12 cellular contexts compared by ENCODE assay signal in the genomic region with DNA sequence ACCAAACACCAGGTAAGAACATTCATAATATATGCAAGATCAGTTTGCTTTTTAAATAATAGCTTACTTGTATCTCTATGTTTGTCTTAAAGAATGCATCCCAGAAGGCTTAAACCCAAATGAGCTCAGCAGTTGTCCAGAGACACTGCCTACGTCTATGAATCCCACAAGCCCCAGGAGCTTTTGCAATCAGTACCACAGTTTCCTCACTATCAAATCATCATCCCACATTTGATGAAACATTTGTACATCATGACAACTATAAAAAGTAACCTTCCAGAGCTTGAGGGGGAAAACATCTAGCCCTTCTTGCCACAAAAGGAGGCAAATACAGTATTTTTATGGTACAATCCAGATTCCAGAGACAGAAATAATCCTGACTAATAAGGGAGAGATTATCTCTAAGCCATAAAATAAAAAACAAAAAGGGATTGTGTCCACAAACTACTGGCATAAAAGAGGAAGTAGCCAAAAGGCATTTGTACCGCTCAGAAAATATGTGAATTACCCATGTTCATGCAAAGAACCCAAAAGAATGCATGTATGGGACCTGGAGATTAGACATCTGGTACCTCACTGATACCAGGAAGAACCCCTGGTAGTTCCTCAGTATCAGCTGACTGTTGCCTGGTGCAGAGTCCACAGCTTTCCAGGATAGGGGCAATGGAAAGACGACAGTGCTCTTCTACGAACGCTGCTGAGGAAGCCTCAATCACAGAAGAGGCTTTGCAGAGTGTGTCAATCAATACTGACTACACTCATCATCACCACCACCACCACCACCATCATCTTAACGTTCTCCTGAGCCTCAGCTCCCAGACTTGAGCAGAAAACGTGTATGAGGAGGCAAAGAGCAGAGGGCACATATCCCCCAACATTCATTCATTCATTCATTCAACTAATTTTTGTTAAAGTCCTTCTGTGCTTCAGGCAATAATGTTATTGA.
A peak's percentile ranks its signal among the peaks of the same experiment; 100 is the strongest.
DNase-seq lines count a peak whose midpoint lies in the region; ATAC-seq and TF ChIP-seq lines count a peak whose summit lies in the region.
"Had no signal": no experiment of that assay in that cellular context is flagged by ENCODE, and none has a peak within 500 bp of the region (broad histone marks: within the 10 kb centered on the region; RNA-seq: fewer than 3 reads in every experiment).

No MANE protein-coding gene starts in this region.

- H3K4me1 ChIP-seq in gastrocnemius medialis, result peaks cover 0 to 7% of the 10 kb centered on the region in 2 donors

- intact Hi-C loops in gastrocnemius medialis (cut with DNase I; ENCODE audit: low total_unique reads), result loop anchor here (5.0 kb wide), 1 partner anchor 52 kb away; no protein-coding TSS in a partner anchor

- H3K36me3 ChIP-seq in gastrocnemius medialis, result no peaks in the 10 kb centered on the region

- peak; percentile 37 for DNase-seq in CMK (ENCODE audit: low read depth)
- peak; percentile 73 for DNase-seq in SK-MEL-5 (ENCODE audit: low read depth, low spot score)
- DNase-seq in fibroblast of pulmonary artery (ENCODE audit: low read depth), result peak; percentile 93
- DNase-seq in gastrocnemius medialis, result peak in 1 of 2 donors; percentile 17
- no peak for DNase-seq in hippocampal formation (lab: John Stamatoyannopoulos, UW)
- no peak for DNase-seq in stimulated activated naive CD8-positive, alpha-beta T cell treated with anti-CD3 and anti-CD28 coated beads, Interleukin-15, Interleukin-2, amounts not matched to agents 100 U/mL and 50 U/mL, for 24 hours
- DNase-seq in NCI-H82 treated with DMSO at 0.1 percent for 48 hours (lab: John Stamatoyannopoulos, UW; ENCODE audit: unreplicated experiment), result no peak
- DNase-seq: activated CD4-positive, CD25-positive, alpha-beta regulatory T cell; DMS53; NCI-H345; stimulated activated CD4-positive, alpha-beta T cell treated with anti-CD3 and anti-CD28 coated beads, Interleukin-4, amount 100 ng/mL, for 4 hours had no signal

- H3K4me3 ChIP-seq in fibroblast of pulmonary artery (replicated peaks; ENCODE audit: low read depth, low read length) (no peak overlapping the region), gastrocnemius medialis (no peak overlapping the region)

- no peak for TF ChIP-seq POLR2A in gastrocnemius medialis (IDR thresholded peaks at IDR 0.05)

- in situ Hi-C loops in SK-MEL-5 (cut with HindIII; ENCODE audit: low pct_unique_long_range_greater_than_20kb, low sequenced_read_pairs), result no loop called here
- in situ Hi-C loops in gastrocnemius medialis (cut with MboI; ENCODE audit: low sequenced_read_pairs in 4 of 4), result no loop called here

- H3K27me3 ChIP-seq in gastrocnemius medialis, result no peaks in the 10 kb centered on the region

- H3K9me3 ChIP-seq in gastrocnemius medialis, result no peaks in the 10 kb centered on the region

- ATAC-seq in gastrocnemius medialis, result peak; percentile 63 to 68
- no peak for ATAC-seq in HG02970 (IDR thresholded peaks at IDR 0.05; ENCODE audit: low FRiP score, unreplicated experiment)
- no peak for ATAC-seq in stimulated activated naive CD8-positive, alpha-beta T cell treated with anti-CD3 and anti-CD28 coated beads, Interleukin-15, Interleukin-2, amounts not matched to agents 100 U/mL and 50 U/mL, for 24 hours

- H3K27ac ChIP-seq in gastrocnemius medialis, result peak overlapping the region; percentile 22 to 59 (median 40)

- no peak for TF ChIP-seq CTCF in fibroblast of pulmonary artery (IDR thresholded peaks at IDR 0.05; ENCODE audit: low read length, missing control alignments)
- no peak for TF ChIP-seq CTCF in gastrocnemius medialis (IDR thresholded peaks at IDR 0.05 in 4 of 5, conservative IDR thresholded peaks at IDR 0.05 in 1 of 5)

Comparison
In these comparisons a context has a peak if more than half of its experiments do, and no peak if none do; other contexts are left out.
1. DNase-seq: peak in CMK (single experiment), SK-MEL-5 (single experiment) and fibroblast of pulmonary artery (single experiment); none in hippocampal formation (0 of 2), stimulated activated naive CD8-positive, alpha-beta T cell treated with anti-CD3 and anti-CD28 coated beads, Interleukin-15, Interleukin-2, amounts not matched to agents 100 U/mL and 50 U/mL, for 24 hours (single experiment) and NCI-H82 treated with DMSO at 0.1 percent for 48 hours (single experiment).
2. ATAC-seq: peak in gastrocnemius medialis (2 of 2); none in HG02970 (single experiment) and stimulated activated naive CD8-positive, alpha-beta T cell treated with anti-CD3 and anti-CD28 coated beads, Interleukin-15, Interleukin-2, amounts not matched to agents 100 U/mL and 50 U/mL, for 24 hours (single experiment).